In the genomic region with DNA sequence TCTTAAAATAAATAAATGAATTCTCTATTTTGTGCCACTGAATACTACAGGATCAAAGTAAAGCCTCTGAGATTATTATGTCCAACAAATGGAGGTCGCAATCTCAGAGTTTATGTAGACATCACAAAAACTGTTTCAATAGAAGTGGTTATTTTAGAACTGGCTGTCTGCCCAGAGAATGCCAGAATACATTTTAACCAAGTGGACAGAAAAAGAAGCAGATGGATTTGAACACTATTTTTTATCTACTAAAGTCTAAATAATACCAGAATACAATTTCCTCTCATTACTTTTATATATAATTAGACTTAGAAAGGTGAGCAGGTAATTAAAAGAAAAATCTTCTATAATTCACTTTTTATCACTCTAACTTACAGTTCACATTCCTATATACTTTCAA, we compare ENCODE assay signal across 12 cellular contexts.
DNase-seq lines count a peak whose midpoint lies in the region; ATAC-seq and TF ChIP-seq lines count a peak whose summit lies in the region.
"Had no signal": no experiment of that assay in that cellular context is flagged by ENCODE, and none has a peak within 500 bp of the region (broad histone marks: within the 10 kb centered on the region; RNA-seq: fewer than 3 reads in every experiment).

No MANE protein-coding gene starts in this region.

- DNase-seq in NCI-H1105 treated with DMSO at 0.1 percent for 48 hours (lab: John Stamatoyannopoulos, UW) (peak; percentile 50), left kidney (ENCODE audit: low read depth, low spot score) (peak; percentile 50), tibial nerve (ENCODE audit: low spot score in 2 of 2) (no peak), aorta (no peak), ACHN (no peak)
- DNase-seq: activated CD4-positive, alpha-beta T cell treated with anti-CD3 and anti-CD28 coated beads for 1 hour; NCI-H524 treated with DMSO at 0.1 percent for 48 hours; trophoblast cell had no signal

- H3K36me3 Mint-ChIP-seq in brain, result no peaks in the 10 kb centered on the region

- TF ChIP-seq EP300 in tibial nerve (IDR thresholded peaks at IDR 0.05), result no peak

- peaks cover 100% of the 10 kb centered on the region for H4K20me1 ChIP-seq in BLaER1

- H3K27me3 ChIP-seq in BLaER1 (no peaks in the 10 kb centered on the region), tibial nerve (no peaks in the 10 kb centered on the region), aorta (ENCODE audit: control insufficient read depth in 1 of 2, insufficient read depth in 2 of 2, low read length in 1 of 2) (no peaks in the 10 kb centered on the region)

- no peak overlapping the region for H3K4me3 ChIP-seq in BLaER1
- no peak overlapping the region for H3K4me3 ChIP-seq in tibial nerve
- no peak overlapping the region for H3K4me3 ChIP-seq in aorta (ENCODE audit: low read length in 2 of 2)
- H3K4me3 ChIP-seq: HAP-1 had no signal

- peaks cover 65% of the 10 kb centered on the region for H3K4me1 Mint-ChIP-seq in brain

- H3K4me3 Mint-ChIP-seq in brain, result peak overlapping the region in 2 of 5 experiments; percentile 10 to 19

- peak overlapping the region in 3 of 5 experiments; percentile 15 to 71 (median 50) for H3K27ac Mint-ChIP-seq in brain

- peaks cover 39% of the 10 kb centered on the region for H3K4me1 ChIP-seq in BLaER1
- peaks cover 0 to 86% (median 12%) of the 10 kb centered on the region in 4 donors for H3K4me1 ChIP-seq in tibial nerve
- peaks cover 5 to 7% of the 10 kb centered on the region in 2 donors for H3K4me1 ChIP-seq in aorta (ENCODE audit: control insufficient read depth in 1 of 2, insufficient read depth in 2 of 2, low read length in 2 of 2)

- no peak for ATAC-seq in aorta (ENCODE audit: low FRiP score)
- no peak for ATAC-seq in HG02678 (IDR thresholded peaks at IDR 0.05; ENCODE audit: unreplicated experiment)

- H3K9ac ChIP-seq in BLaER1, result no peak overlapping the region

- no peaks in the 10 kb centered on the region for H3K27me3 Mint-ChIP-seq in brain

- TF ChIP-seq POLR2A in tibial nerve (IDR thresholded peaks at IDR 0.05), result no peak

- intact Hi-C loops in aorta (cut with DNase I), result no loop called here

- H3K4me2 ChIP-seq in BLaER1, result peak overlapping the region; percentile 28; the same call in 1 of the 2 replicates

- H3K9me3 Mint-ChIP-seq in brain, result no peaks in the 10 kb centered on the region

- WGBS in tibial nerve, 2 donors, result 4 to 11% methylated on average over 1 of the region's 1 CpG
- 3 to 5% methylated on average over 1 of the region's 1 CpG for WGBS in aorta, 2 donors

- TF ChIP-seq CTCF in brain (conservative IDR thresholded peaks at IDR 0.05) (no peak), tibial nerve (IDR thresholded peaks at IDR 0.05) (no peak)

- in situ Hi-C loops in ACHN (cut with HindIII; ENCODE audit: low pct_ligation_motif_present, low pct_unique_long_range_greater_than_20kb, low sequenced_read_pairs), result no loop called here

- no peaks in the 10 kb centered on the region for H3K9me3 ChIP-seq in BLaER1
- H3K9me3 ChIP-seq in tibial nerve, result no peaks in the 10 kb centered on the region
- no peaks in the 10 kb centered on the region for H3K9me3 ChIP-seq in aorta (ENCODE audit: control insufficient read depth, low read length)
- H3K9me3 ChIP-seq: HAP-1 had no signal

- H3K36me3 ChIP-seq in BLaER1 (no peaks in the 10 kb centered on the region), tibial nerve (no peaks in the 10 kb centered on the region), aorta (ENCODE audit: control insufficient read depth in 1 of 2, insufficient read depth in 2 of 2, low read length in 1 of 2) (no peaks in the 10 kb centered on the region)
- H3K36me3 ChIP-seq: HAP-1 had no signal

- H3K27ac ChIP-seq in BLaER1, result no peak overlapping the region
- H3K27ac ChIP-seq in tibial nerve, result no peak overlapping the region
- H3K27ac ChIP-seq in aorta (ENCODE audit: low read depth in 1 of 2, low read length in 2 of 2), result no peak overlapping the region

Comparison
In these comparisons a context has a peak if more than half of its experiments do, and no peak if none do; other contexts are left out.
1. DNase-seq: peak in NCI-H1105 treated with DMSO at 0.1 percent for 48 hours (single experiment) and left kidney (single experiment); none in tibial nerve (0 of 2), aorta (0 of 2) and ACHN (single experiment).